ENCODE assay signal across 24 cellular contexts in genomic region chr3:137103739-137104138, GRCh38.
DNase-seq lines count a peak whose midpoint lies in the region; ATAC-seq, FAIRE-seq and TF ChIP-seq lines count a peak whose summit lies in the region.
"Had no signal": no experiment of that assay in that cellular context is flagged by ENCODE, and none has a peak within 500 bp of the region (broad histone marks: within the 10 kb centered on the region; RNA-seq: fewer than 3 reads in every experiment).

No MANE protein-coding gene starts in this region.

- H2BK15ac ChIP-seq in H1 (ENCODE audit: low read length), result no peak overlapping the region

- DNase-seq in DMS 273 treated with DMSO at 0.1 percent for 48 hours (lab: John Stamatoyannopoulos, UW) (peak; percentile 84), NCI-H1105 (lab: John Stamatoyannopoulos, UW) (peak; percentile 36), NCI-H524 (lab: John Stamatoyannopoulos, UW) (peak; percentile 61 to 83), H1 (ENCODE audit: low read depth in 1 of 2, low spot score in 2 of 2) (no peak), HT-29 (ENCODE audit: low spot score) (no peak)
- DNase-seq: Calu3; CD8-positive, alpha-beta memory T cell; DMS53; GF-D8; HCEC 1CT; Kasumi-1; NCI-H1436 treated with DMSO at 0.1 percent for 48 hours; NCI-H2029 treated with DMSO at 0.1 percent for 48 hours; NCI-H510A; NCI-H774; OCI-M1 had no signal

- no peak for TF ChIP-seq RAD21 in H1 (IDR thresholded peaks at IDR 0.05 in 1 of 2, conservative IDR thresholded peaks at IDR 0.05 in 1 of 2; ENCODE audit: low read depth in 2 of 2, low read length in 2 of 2)

- H3K56ac ChIP-seq in H1 (replicated peaks; ENCODE audit: insufficient read length, low read depth, low read length), result no peak overlapping the region

- no peak overlapping the region for H4K8ac ChIP-seq in H1 (ENCODE audit: extremely low read depth, insufficient read depth, low read length)

- no peaks in the 10 kb centered on the region for H3K27me3 ChIP-seq in H1 (replicated peaks in 1 of 4; ENCODE audit: control insufficient read depth in 3 of 4, extremely low read depth in 1 of 4, insufficient read depth in 3 of 4, low read length in 3 of 4)

- H3K23me2 ChIP-seq in H1 (ENCODE audit: low read depth, low read length), result no peaks in the 10 kb centered on the region; the same call in 1 of the 2 replicates

- CTCF ChIA-PET in H1 (lab: Charles Lee; ENCODE audit: partially characterized antibody), result interaction anchor here (0.5 to 3.3 kb wide), 8 partner anchors 11 to 605 kb away, joined by 3 to 9 read pairs (median 4); no protein-coding TSS in a partner anchor

- H3K18ac ChIP-seq in H1 (ENCODE audit: extremely low read depth, low read length), result no peak overlapping the region

- POLR2A ChIA-PET in H1 (lab: Charles Lee; ENCODE audit: partially characterized antibody), result no interaction called here

- WGBS in H1 (ENCODE audit: extremely low coverage in 1 of 2, insufficient coverage in 1 of 2, insufficient read length in 1 of 2, insufficient replicate concordance in 2 of 2, low coverage in 1 of 2, low lambda C conversion rate in 2 of 2, missing lambda C conversion rate in 1 of 2), 2 experiments, result 84% methylated on average over 7 of the region's 7 CpGs; no CpG with 5 or more reads in 1 of the 2 experiments

- H2AFZ ChIP-seq in H1 (ENCODE audit: low read length), result no peak overlapping the region
- H2AFZ ChIP-seq: GM23338 had no signal

- H4K91ac ChIP-seq in H1 (replicated peaks; ENCODE audit: insufficient read length, low read length), result peak overlapping the region; percentile 27

- no peak overlapping the region for H2BK20ac ChIP-seq in H1 (ENCODE audit: low read length)

- H3K79me1 ChIP-seq in H1 (ENCODE audit: low read depth, low read length), result no peaks in the 10 kb centered on the region

- no peak overlapping the region for H2BK120ac ChIP-seq in H1 (replicated peaks; ENCODE audit: low read depth, low read length)

- TF ChIP-seq CTCF in H1 (IDR thresholded peaks at IDR 0.05; ENCODE audit: control extremely low read depth in 1 of 3, insufficient read depth in 1 of 3, low read depth in 1 of 3, low read length in 3 of 3), result no peak

- H2BK5ac ChIP-seq in H1 (ENCODE audit: low read depth, low read length), result no peak overlapping the region

- no peak overlapping the region for H3K4me3 ChIP-seq in H1 (ENCODE audit: extremely low read depth in 1 of 4, insufficient read depth in 2 of 4, low read depth in 3 of 4, low read length in 4 of 4)
- H3K4me3 ChIP-seq: GM23338 had no signal

- no peak for FAIRE-seq in H1 (lab: Jason Lieb, UNC)
- FAIRE-seq: A204.1, RCC 7860 had no signal

- H3K9ac ChIP-seq in H1 (replicated peaks in 1 of 4; ENCODE audit: extremely low read depth in 1 of 4, low read depth in 3 of 4, low read length in 3 of 4), result no peak overlapping the region

- TF ChIP-seq POLR2A in H1 (IDR thresholded peaks at IDR 0.05; ENCODE audit: control extremely low read depth in 1 of 2, low read depth in 2 of 2, low read length in 2 of 2), result no peak

- no peak overlapping the region for H3K14ac ChIP-seq in H1 (ENCODE audit: insufficient read length)

- H3K9me3 ChIP-seq in H1 (ENCODE audit: insufficient read depth in 2 of 2, low read depth in 1 of 2, low read length in 1 of 2), result no peaks in the 10 kb centered on the region

- H3K4me2 ChIP-seq in H1 (ENCODE audit: insufficient read depth in 1 of 2, low read depth in 2 of 2, low read length in 2 of 2), result no peak overlapping the region
- H3K4me2 ChIP-seq: GM23338 had no signal

- TF ChIP-seq EP300 in H1 (IDR thresholded peaks at IDR 0.05; ENCODE audit: borderline replicate concordance in 1 of 2, low read depth in 2 of 2, low read length in 2 of 2), result no peak

- no peaks in the 10 kb centered on the region for H4K20me1 ChIP-seq in H1 (replicated peaks in 1 of 2; ENCODE audit: control insufficient read depth in 1 of 2, insufficient read depth in 2 of 2, low read length in 2 of 2)

- H3K79me2 ChIP-seq in H1 (ENCODE audit: control insufficient read depth in 1 of 2, insufficient read depth in 2 of 2, low read length in 2 of 2), result no peaks in the 10 kb centered on the region

- H3K36me3 ChIP-seq in H1 (ENCODE audit: control insufficient read depth in 2 of 4, insufficient read depth in 4 of 4, low read length in 3 of 4), result no peaks in the 10 kb centered on the region; a peak in 1 of 8 replicates

- no peak overlapping the region for H3K4ac ChIP-seq in H1 (replicated peaks; ENCODE audit: insufficient read length, low read depth, low read length)

- 0 out of 2 replicates have a peak overlapping the region, but pooled peaks have one; percentile 89 for H2BK12ac ChIP-seq in H1 (ENCODE audit: low read depth, low read length)

- H2AK5ac ChIP-seq in H1 (ENCODE audit: low read depth, low read length), result no peak overlapping the region

- no peak overlapping the region for H4K5ac ChIP-seq in H1 (ENCODE audit: insufficient read length, low read depth, low read length)

- ATAC-seq in HG02678 (IDR thresholded peaks at IDR 0.05; ENCODE audit: unreplicated experiment), result no peak
- no peak for ATAC-seq in GM21381 (IDR thresholded peaks at IDR 0.05; ENCODE audit: unreplicated experiment)
- ATAC-seq in GM21529 (IDR thresholded peaks at IDR 0.05; ENCODE audit: unreplicated experiment), result no peak
- ATAC-seq: GM23338, Right ventricle myocardium inferior had no signal

- peaks cover 0 to 13% (median 8%) of the 10 kb centered on the region in 4 experiments; a peak in 6 of 7 replicates for H3K4me1 ChIP-seq in H1 (replicated peaks in 1 of 4; ENCODE audit: control insufficient read depth in 3 of 4, insufficient read depth in 4 of 4, low read length in 3 of 4)

- no peak overlapping the region for H3K23ac ChIP-seq in H1 (ENCODE audit: insufficient read length)

- H3K27ac ChIP-seq in H1 (ENCODE audit: low read depth, low read length), result no peak overlapping the region
- H3K27ac ChIP-seq: C4-2B had no signal

TF ChIP-seq in H1, 55 proteins besides CTCF, POLR2A, EP300 and RAD21:
- no peak for TF ChIP-seq JUND (IDR thresholded peaks at IDR 0.05; ENCODE audit: low read length)
- TF ChIP-seq SAP30 (IDR thresholded peaks at IDR 0.05; ENCODE audit: insufficient read depth, insufficient replicate concordance, low read length), result no peak
- no peak for TF ChIP-seq CBX8 (IDR thresholded peaks at IDR 0.05; ENCODE audit: borderline replicate concordance, low read depth, low read length)
- no peak for TF ChIP-seq NANOG (IDR thresholded peaks at IDR 0.05; ENCODE audit: insufficient read depth, low read depth, low read length, poor library complexity, severe bottlenecking)

Comparison
In these comparisons a context has a peak if more than half of its experiments do, and no peak if none do; other contexts are left out.
1. DNase-seq: peak in DMS 273 treated with DMSO at 0.1 percent for 48 hours (single experiment), NCI-H1105 (single experiment) and NCI-H524 (2 of 2); none in H1 (0 of 2) and HT-29 (single experiment).